Comparison of ENCODE assay signal across 16 cellular contexts in the genomic region with DNA sequence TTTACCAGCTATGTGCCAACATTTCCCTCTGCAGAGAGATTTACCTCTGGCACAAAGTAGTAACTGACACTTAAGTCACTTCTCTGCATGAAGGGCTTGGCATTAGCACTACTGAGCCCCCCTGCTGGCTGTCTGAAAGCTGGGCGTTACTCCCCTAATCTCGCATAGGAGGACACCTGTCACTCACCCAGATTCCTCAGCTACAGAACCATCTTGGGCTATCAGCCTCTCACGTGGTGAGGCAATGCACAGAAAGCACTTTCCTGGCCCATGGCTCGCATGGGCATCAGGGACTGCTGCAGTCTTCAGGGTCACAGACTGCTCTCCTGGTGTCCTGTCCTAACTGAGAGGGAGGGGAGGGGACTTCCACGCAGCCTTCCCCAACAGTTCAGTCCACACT. TPM values are rescaled to one million over a fixed set of nuclear protein-coding genes. Genes with fewer than 3 reads are reported as not detected.
DNase-seq lines count a peak whose midpoint lies in the region; ATAC-seq and TF ChIP-seq lines count a peak whose summit lies in the region.
"Had no signal": no experiment of that assay in that cellular context is flagged by ENCODE, and none has a peak within 500 bp of the region (broad histone marks: within the 10 kb centered on the region; RNA-seq: fewer than 3 reads in every experiment).

No MANE protein-coding gene starts in this region.

- CTCF ChIA-PET in activated CD8-positive, alpha-beta T cell treated with anti-CD3 and anti-CD28 coated beads for 36 hours (lab: Charles Lee), result interaction anchor here (1.1 to 1.3 kb wide), 2 partner anchors 33 to 57 kb away, joined by 3 to 4 read pairs; no protein-coding TSS in a partner anchor

- intact Hi-C loops in activated CD8-positive, alpha-beta T cell treated with anti-CD3 and anti-CD28 coated beads for 36 hours (cut with micrococcal nuclease), result no loop called here
- intact Hi-C loops in left ventricle myocardium inferior (cut with micrococcal nuclease), result no loop called here

- H3K27me3 ChIP-seq in HUES48 (ENCODE audit: control insufficient read depth, insufficient read depth, low read length), result no peaks in the 10 kb centered on the region
- peaks cover 12% of the 10 kb centered on the region for H3K27me3 ChIP-seq in left ventricle myocardium inferior (ENCODE audit: low read depth)

- H3K4me1 Mint-ChIP-seq in activated CD8-positive, alpha-beta T cell treated with anti-CD3 and anti-CD28 coated beads for 36 hours (ENCODE audit: low read depth), result peaks cover 79% of the 10 kb centered on the region

- H3K4me1 ChIP-seq in HUES48 (ENCODE audit: control insufficient read depth, insufficient read depth, low read length) (peaks cover 39% of the 10 kb centered on the region), left ventricle myocardium inferior (no peaks in the 10 kb centered on the region)

- H3K27ac ChIP-seq in HUES48 (ENCODE audit: low read depth, low read length) (no peak overlapping the region), left ventricle myocardium inferior (replicated peaks) (no peak overlapping the region)
- H3K27ac ChIP-seq: A549 had no signal

- peak overlapping the region; percentile 3; the same call in 1 of the 2 replicates for H3K4me3 ChIP-seq in HUES48 (ENCODE audit: low read depth, low read length)
- no peak overlapping the region for H3K4me3 ChIP-seq in left ventricle myocardium inferior
- H3K4me3 ChIP-seq: A549 had no signal

- no peak overlapping the region for H3K9ac ChIP-seq in HUES48 (ENCODE audit: low read depth, low read length)

- peaks cover 50% of the 10 kb centered on the region for H3K36me3 Mint-ChIP-seq in activated CD8-positive, alpha-beta T cell treated with anti-CD3 and anti-CD28 coated beads for 36 hours (ENCODE audit: low read depth)
- H3K36me3 Mint-ChIP-seq: type B pancreatic cell had no signal

- peak overlapping the region; percentile 92 for H3K27ac Mint-ChIP-seq in activated CD8-positive, alpha-beta T cell treated with anti-CD3 and anti-CD28 coated beads for 36 hours
- H3K27ac Mint-ChIP-seq: HFFc6, type B pancreatic cell had no signal

- H3K27me3 Mint-ChIP-seq in activated CD8-positive, alpha-beta T cell treated with anti-CD3 and anti-CD28 coated beads for 36 hours, result no peaks in the 10 kb centered on the region

- ATAC-seq in activated CD8-positive, alpha-beta T cell treated with anti-CD3 and anti-CD28 coated beads for 36 hours, result no peak
- no peak for ATAC-seq in GM21526 (IDR thresholded peaks at IDR 0.05; ENCODE audit: low FRiP score, unreplicated experiment)
- ATAC-seq: A549; activated T-cell treated with anti-CD3 and anti-CD28 coated beads, Interleukin-2, amount 50 U/mL, for 4 hours had no signal

- H3K9me3 Mint-ChIP-seq in activated CD8-positive, alpha-beta T cell treated with anti-CD3 and anti-CD28 coated beads for 36 hours, result peaks cover 20% of the 10 kb centered on the region
- H3K9me3 Mint-ChIP-seq: HFFc6 had no signal

- POLR2A ChIA-PET in activated CD8-positive, alpha-beta T cell treated with anti-CD3 and anti-CD28 coated beads for 36 hours (lab: Charles Lee), result interaction anchor here (0.5 to 1.4 kb wide), 3 partner anchors 9 to 342 kb away, joined by 3 to 4 read pairs (median 3); no protein-coding TSS in a partner anchor

- DNase-seq in NCI-H748 (lab: John Stamatoyannopoulos, UW; ENCODE audit: unreplicated experiment) (peak; percentile 22), NCI-H748 treated with DMSO at 0.1 percent for 48 hours (lab: John Stamatoyannopoulos, UW) (no peak), iPS-NIHi7 (ENCODE audit: extremely low spot score) (peak; percentile 73), left ventricle myocardium inferior (no peak), NCI-H2196 treated with DMSO at 0.1 percent for 48 hours (lab: John Stamatoyannopoulos, UW; ENCODE audit: unreplicated experiment) (no peak)
- DNase-seq in activated CD8-positive, alpha-beta T cell treated with anti-CD3 and anti-CD28 coated beads for 36 hours, result no peak
- DNase-seq: activated T-cell treated with anti-CD3 and anti-CD28 coated beads, Interleukin-2, amount 50 U/mL, for 4 hours; HFFc6; midbrain; NCI-H1092; NCI-H774; SHP77 treated with DMSO at 0.1 percent for 48 hours had no signal

- no peak for TF ChIP-seq CTCF in activated CD8-positive, alpha-beta T cell treated with anti-CD3 and anti-CD28 coated beads for 36 hours (IDR thresholded peaks at IDR 0.05)
- TF ChIP-seq CTCF in left ventricle myocardium inferior (IDR thresholded peaks at IDR 0.05; ENCODE audit: borderline replicate concordance), result no peak

- H3K36me3 ChIP-seq in HUES48 (ENCODE audit: control insufficient read depth, insufficient read depth, low read length) (no peaks in the 10 kb centered on the region), left ventricle myocardium inferior (no peaks in the 10 kb centered on the region)

- no peak overlapping the region for H3K4me3 Mint-ChIP-seq in activated CD8-positive, alpha-beta T cell treated with anti-CD3 and anti-CD28 coated beads for 36 hours
- H3K4me3 Mint-ChIP-seq: HFFc6, type B pancreatic cell had no signal

- no peaks in the 10 kb centered on the region for H3K9me3 ChIP-seq in HUES48 (ENCODE audit: control insufficient read depth, insufficient read depth, low read length)
- no peaks in the 10 kb centered on the region for H3K9me3 ChIP-seq in left ventricle myocardium inferior (replicated peaks)
- H3K9me3 ChIP-seq: A549 had no signal

RNA-seq across cellular contexts. Expression of a gene that starts 12.0 kb away (rescaled TPM):
- 10 to 100 TPM; 40.4 to 42.4 TPM for total RNA-seq in activated CD8-positive, alpha-beta T cell treated with anti-CD3 and anti-CD28 coated beads for 36 hours
- 9.8 TPM for total RNA-seq in left ventricle myocardium inferior

Comparison
In these comparisons a context has a peak if more than half of its experiments do, and no peak if none do; other contexts are left out.
1. DNase-seq: peak in NCI-H748 (single experiment) and iPS-NIHi7 (single experiment); none in NCI-H748 treated with DMSO at 0.1 percent for 48 hours (single experiment), activated CD8-positive, alpha-beta T cell treated with anti-CD3 and anti-CD28 coated beads for 36 hours (single experiment), left ventricle myocardium inferior (single experiment) and NCI-H2196 treated with DMSO at 0.1 percent for 48 hours (single experiment).